In genomic region chr10:52865213-52865612, GRCh38 we compare ENCODE assay signal across 16 cellular contexts.
DNase-seq lines count a peak whose midpoint lies in the region; ATAC-seq and TF ChIP-seq lines count a peak whose summit lies in the region.
"Had no signal": no experiment of that assay in that cellular context is flagged by ENCODE, and none has a peak within 500 bp of the region (broad histone marks: within the 10 kb centered on the region; RNA-seq: fewer than 3 reads in every experiment).

No MANE protein-coding gene starts in this region.

- H3K36me3 ChIP-seq in GM23338 (ENCODE audit: insufficient read depth) (peaks cover 8% of the 10 kb centered on the region), RWPE2 (ENCODE audit: low read depth) (no peaks in the 10 kb centered on the region), iPS-20b (ENCODE audit: insufficient read depth, low read depth, low read length) (no peaks in the 10 kb centered on the region), smooth muscle cell (ENCODE audit: low read depth) (no peaks in the 10 kb centered on the region)

- peaks cover 7% of the 10 kb centered on the region; the same call in 2 of the 3 replicates for H3K4me1 Mint-ChIP-seq in GM23338
- no peaks in the 10 kb centered on the region for H3K4me1 Mint-ChIP-seq in progenitor cell of endocrine pancreas (ENCODE audit: low read depth)
- no peaks in the 10 kb centered on the region for H3K4me1 Mint-ChIP-seq in natural killer cell

- H3K4me2 ChIP-seq in GM23338 (no peak overlapping the region), smooth muscle cell (no peak overlapping the region)

- peak overlapping the region; percentile 61 for H2AFZ ChIP-seq in GM23338
- no peak overlapping the region for H2AFZ ChIP-seq in smooth muscle cell (ENCODE audit: low read depth)

- WGBS in smooth muscle cell (ENCODE audit: low lambda C conversion rate), result 98% methylated on average over 9 of the region's 9 CpGs

- H3K9ac ChIP-seq in iPS-20b (ENCODE audit: low read depth, low read length), result peak overlapping the region; percentile 54; the same call in 1 of the 2 replicates
- no peak overlapping the region for H3K9ac ChIP-seq in smooth muscle cell (ENCODE audit: low read depth)
- H3K9ac ChIP-seq: GM23248 had no signal

- intact Hi-C loops in sciatic nerve (cut with DNase I) (no loop called here), natural killer cell (cut with micrococcal nuclease) (no loop called here)

- peaks cover 15% of the 10 kb centered on the region for H3K9me2 ChIP-seq in GM23338 (ENCODE audit: insufficient read depth)

- DNase-seq in GM23338 (ENCODE audit: low spot score), result no peak
- DNase-seq in RWPE2 (ENCODE audit: low spot score), result no peak
- no peak for DNase-seq in smooth muscle cell (lab: John Stamatoyannopoulos, UW; ENCODE audit: unreplicated experiment)
- DNase-seq in sciatic nerve (ENCODE audit: low spot score), result no peak
- DNase-seq in progenitor cell of endocrine pancreas (ENCODE audit: low spot score, unreplicated experiment), result no peak
- DNase-seq in activated CD4-positive, alpha-beta T cell treated with anti-CD3 and anti-CD28 coated beads, Interleukin-2, amount 50 U/mL, for 1 hour, result no peak
- no peak for DNase-seq in natural killer cell
- DNase-seq: CD4-positive, alpha-beta T cell; DMS153; NCI-H1417 treated with DMSO at 0.1 percent for 48 hours; NCI-H1930; NCI-H345; NCI-H524 treated with DMSO at 0.1 percent for 48 hours had no signal

- H3K9me3 ChIP-seq in RWPE2 (ENCODE audit: severe bottlenecking) (no peaks in the 10 kb centered on the region), iPS-20b (ENCODE audit: insufficient read depth, low read depth, low read length) (peaks cover 33% of the 10 kb centered on the region), smooth muscle cell (replicated peaks; ENCODE audit: low read depth) (no peaks in the 10 kb centered on the region)

- H3K27me3 ChIP-seq in GM23338 (ENCODE audit: insufficient read depth) (no peaks in the 10 kb centered on the region), RWPE2 (ENCODE audit: insufficient read depth, poor library complexity, severe bottlenecking) (no peaks in the 10 kb centered on the region), iPS-20b (ENCODE audit: insufficient read depth, low read length) (no peaks in the 10 kb centered on the region), smooth muscle cell (ENCODE audit: low read depth) (no peaks in the 10 kb centered on the region)

- H3K36me3 Mint-ChIP-seq in GM23338 (ENCODE audit: low read depth) (peaks cover 40% of the 10 kb centered on the region), progenitor cell of endocrine pancreas (ENCODE audit: insufficient read depth) (peaks cover 2% of the 10 kb centered on the region), natural killer cell (no peaks in the 10 kb centered on the region)

- H3K9me3 Mint-ChIP-seq in GM23338 (peaks cover 41% of the 10 kb centered on the region), progenitor cell of endocrine pancreas (ENCODE audit: low read depth) (peaks cover 20% of the 10 kb centered on the region), natural killer cell (peaks cover 11 to 15% of the 10 kb centered on the region in 2 donors)

- H3K27me3 Mint-ChIP-seq in GM23338 (ENCODE audit: insufficient read depth, low read depth, poor library complexity) (no peaks in the 10 kb centered on the region), progenitor cell of endocrine pancreas (no peaks in the 10 kb centered on the region), natural killer cell (ENCODE audit: low read depth in 2 of 2) (no peaks in the 10 kb centered on the region)
- H3K27me3 Mint-ChIP-seq: CD4-positive, alpha-beta T cell had no signal

- no peaks in the 10 kb centered on the region for H3K79me2 ChIP-seq in GM23338 (replicated peaks; ENCODE audit: insufficient read depth)
- H3K79me2 ChIP-seq in smooth muscle cell (ENCODE audit: low read depth), result no peaks in the 10 kb centered on the region

- H3K4me1 ChIP-seq in GM23338 (ENCODE audit: insufficient read depth), result peaks cover 6% of the 10 kb centered on the region
- peaks cover 20% of the 10 kb centered on the region for H3K4me1 ChIP-seq in RWPE2 (ENCODE audit: insufficient read depth, poor library complexity, severe bottlenecking)
- H3K4me1 ChIP-seq in iPS-20b (ENCODE audit: insufficient read depth, low read length), result peaks cover 12% of the 10 kb centered on the region
- peaks cover 5% of the 10 kb centered on the region for H3K4me1 ChIP-seq in smooth muscle cell (ENCODE audit: low read depth)

- TF ChIP-seq CTCF in GM23338 (conservative IDR thresholded peaks at IDR 0.05; ENCODE audit: low read depth in 2 of 2) (no peak), RWPE2 (IDR thresholded peaks at IDR 0.05; ENCODE audit: poor library complexity, severe bottlenecking) (no peak), smooth muscle cell (IDR thresholded peaks at IDR 0.05; ENCODE audit: borderline replicate concordance, insufficient read depth, poor library complexity, severe bottlenecking) (no peak), progenitor cell of endocrine pancreas (IDR thresholded peaks at IDR 0.05; ENCODE audit: unreplicated experiment) (no peak), natural killer cell (IDR thresholded peaks at IDR 0.05) (no peak)

- no peak overlapping the region for H3K4me3 ChIP-seq in GM23338
- H3K4me3 ChIP-seq in RWPE2 (ENCODE audit: severe bottlenecking), result no peak overlapping the region
- no peak overlapping the region for H3K4me3 ChIP-seq in iPS-20b (ENCODE audit: low read length)
- no peak overlapping the region for H3K4me3 ChIP-seq in smooth muscle cell
- H3K4me3 ChIP-seq: GM12878, GM23248 had no signal

- no peak overlapping the region for H3K4me3 Mint-ChIP-seq in GM23338
- no peak overlapping the region for H3K4me3 Mint-ChIP-seq in progenitor cell of endocrine pancreas (ENCODE audit: low read depth)
- H3K4me3 Mint-ChIP-seq in natural killer cell, result no peak overlapping the region
- H3K4me3 Mint-ChIP-seq: CD4-positive, alpha-beta T cell had no signal

- H3F3A ChIP-seq in GM23338 (replicated peaks; ENCODE audit: low read depth), result no peaks in the 10 kb centered on the region
- peaks cover 6% of the 10 kb centered on the region for H3F3A ChIP-seq in smooth muscle cell (ENCODE audit: low read depth)

- no peak overlapping the region for H3K27ac Mint-ChIP-seq in GM23338
- no peak overlapping the region for H3K27ac Mint-ChIP-seq in progenitor cell of endocrine pancreas
- no peak overlapping the region for H3K27ac Mint-ChIP-seq in natural killer cell
- H3K27ac Mint-ChIP-seq: CD4-positive, alpha-beta T cell had no signal

- H3K27ac ChIP-seq in GM23338 (ENCODE audit: low read depth) (no peak overlapping the region), RWPE2 (ENCODE audit: poor library complexity, severe bottlenecking) (peak overlapping the region; percentile 72), iPS-20b (ENCODE audit: low read length) (peak overlapping the region; percentile 64), smooth muscle cell (ENCODE audit: low read depth) (peak overlapping the region; percentile 68)

- no peak for ATAC-seq in GM23338
- no peak for ATAC-seq in RWPE2 (ENCODE audit: low read depth)
- no peak for ATAC-seq in sciatic nerve
- no peak for ATAC-seq in natural killer cell

- no peaks in the 10 kb centered on the region for H4K20me1 ChIP-seq in GM23338 (replicated peaks; ENCODE audit: insufficient read depth)
- no peaks in the 10 kb centered on the region for H4K20me1 ChIP-seq in smooth muscle cell (ENCODE audit: low read depth)

TF ChIP-seq in GM23338, 12 proteins besides CTCF, POLR2A, EP300 and RAD21:
- TF ChIP-seq CREB1 (CRISPR knock-in tag; IDR thresholded peaks at IDR 0.05; ENCODE audit: low read depth), result no peak
